ENCODE assay signal across 22 cellular contexts in genomic region chr18:10689954-10690302, GRCh38.
A peak's percentile ranks its signal among the peaks of the same experiment; 100 is the strongest.
DNase-seq lines count a peak whose midpoint lies in the region; ATAC-seq, FAIRE-seq and TF ChIP-seq lines count a peak whose summit lies in the region.
"Had no signal": no experiment of that assay in that cellular context is flagged by ENCODE, and none has a peak within 500 bp of the region (broad histone marks: within the 10 kb centered on the region; RNA-seq: fewer than 3 reads in every experiment).

No MANE protein-coding gene starts in this region.

- CTCF ChIA-PET in K562 (lab: Yijun Ruan, JAX; ENCODE audit: low intra/inter-chr PET ratio), result interaction anchor here (0.6 kb wide), 1 partner anchor 92 kb away, joined by 3 read pairs; no protein-coding TSS in a partner anchor

- H3K18ac ChIP-seq in neuronal stem cell (ENCODE audit: low read length), result no peak overlapping the region

- TF ChIP-seq POLR2A in GM12891 (IDR thresholded peaks at IDR 0.05; ENCODE audit: low read depth, low read length) (no peak), K562 (conservative IDR thresholded peaks at IDR 0.05) (no peak)

- no peaks in the 10 kb centered on the region for H3K79me2 ChIP-seq in K562 (ENCODE audit: control insufficient read depth, insufficient read depth, low read length)

- 1% methylated on average over 5 of the region's 5 CpGs for WGBS in K562 (ENCODE audit: insufficient coverage, low coverage, missing lambda C conversion rate)
- no CpG with 5 or more reads among the region's 5 CpGs for WGBS in neuronal stem cell (ENCODE audit: extremely low coverage in 2 of 2, insufficient read length in 2 of 2, insufficient replicate concordance in 1 of 2), 2 donors

- H3K4me1 Mint-ChIP-seq in stimulated activated effector memory CD8-positive, alpha-beta T cell treated with anti-CD3 and anti-CD28 coated beads, Interleukin-12 subunit alpha, Interleukin-12 subunit beta, amount 100 ng/mL, for 72 hours, result no peaks in the 10 kb centered on the region
- H3K4me1 Mint-ChIP-seq: CD14-positive monocyte; CD8-positive, alpha-beta memory T cell had no signal

- peaks cover 3% of the 10 kb centered on the region for H3K9me3 Mint-ChIP-seq in stimulated activated effector memory CD8-positive, alpha-beta T cell treated with anti-CD3 and anti-CD28 coated beads, Interleukin-12 subunit alpha, Interleukin-12 subunit beta, amount 100 ng/mL, for 72 hours
- H3K9me3 Mint-ChIP-seq: CD4-positive, alpha-beta T cell; HFFc6 had no signal

- peak; percentile 38 for FAIRE-seq in GM12891 (lab: Jason Lieb, UNC)
- FAIRE-seq in K562 (lab: Jason Lieb, UNC), result no peak
- FAIRE-seq: A549, H54 had no signal

- no peak overlapping the region for H3K27ac Mint-ChIP-seq in stimulated activated effector memory CD8-positive, alpha-beta T cell treated with anti-CD3 and anti-CD28 coated beads, Interleukin-12 subunit alpha, Interleukin-12 subunit beta, amount 100 ng/mL, for 72 hours
- H3K27ac Mint-ChIP-seq: CD14-positive monocyte; CD4-positive, alpha-beta T cell; CD8-positive, alpha-beta memory T cell; HFFc6 had no signal

- no peaks in the 10 kb centered on the region for H3K79me1 ChIP-seq in neuronal stem cell (ENCODE audit: low read depth, low read length)

- H3K27ac ChIP-seq in K562 (ENCODE audit: extremely low read depth, low read depth, low read length), result no peak overlapping the region
- no peak overlapping the region for H3K27ac ChIP-seq in neuronal stem cell (replicated peaks; ENCODE audit: low read length)
- H3K27ac ChIP-seq: A549; BLaER1 treated with 17β-estradiol and CSF1 and Interleukin-3, amounts not matched to agents 10 nM and 100 nM had no signal

- H3K14ac ChIP-seq in neuronal stem cell (ENCODE audit: low read length), result no peak overlapping the region

- DNase-seq in GM12891 (ENCODE audit: insufficient read length, low spot score) (no peak), K562 (ENCODE audit: extremely low read depth in 1 of 4, low spot score in 3 of 4) (no peak), neuronal stem cell (ENCODE audit: low spot score) (no peak), T-helper 2 cell (no peak)
- DNase-seq in stimulated activated effector memory CD8-positive, alpha-beta T cell treated with anti-CD3 and anti-CD28 coated beads, Interleukin-12 subunit alpha, Interleukin-12 subunit beta, amount 100 ng/mL, for 72 hours (ENCODE audit: low spot score in 2 of 2), result no peak
- DNase-seq: 8988T; ACHN; AML-193; BE2C; CD4-positive, alpha-beta T cell; CD8-positive, alpha-beta memory T cell; DMS53; GF-D8; GOT3; HFFc6 had no signal

- in situ Hi-C loops in K562 (cut with MboI), result no loop called here

- no peaks in the 10 kb centered on the region; the same call in 1 of the 2 replicates for H4K20me1 ChIP-seq in K562 (replicated peaks; ENCODE audit: control insufficient read depth, insufficient read depth, low read length)
- H4K20me1 ChIP-seq: BLaER1 treated with 17β-estradiol and CSF1 and Interleukin-3, amounts not matched to agents 10 nM and 100 nM had no signal

- no peak overlapping the region for H3K4ac ChIP-seq in neuronal stem cell (ENCODE audit: low read length)

- H3K9me3 ChIP-seq in K562 (replicated peaks; ENCODE audit: control insufficient read depth, insufficient read depth, low read depth, low read length), result no peaks in the 10 kb centered on the region
- peaks cover 0 to 2% of the 10 kb centered on the region in 2 donors for H3K9me3 ChIP-seq in neuronal stem cell (replicated peaks in 1 of 2; ENCODE audit: control insufficient read depth in 2 of 2, insufficient read depth in 1 of 2, low read depth in 1 of 2, low read length in 2 of 2)
- H3K9me3 ChIP-seq: A549; BE2C; BLaER1 treated with 17β-estradiol and CSF1 and Interleukin-3, amounts not matched to agents 10 nM and 100 nM; HAP-1 had no signal

- no peak overlapping the region for H3K9ac ChIP-seq in K562 (ENCODE audit: insufficient read depth in 1 of 2, low read depth in 2 of 2, low read length in 2 of 2)
- H3K9ac ChIP-seq in neuronal stem cell (ENCODE audit: low read depth, low read length, poor library complexity), result no peak overlapping the region
- H3K9ac ChIP-seq: BLaER1 treated with 17β-estradiol and CSF1 and Interleukin-3, amounts not matched to agents 10 nM and 100 nM had no signal

- no peak for TF ChIP-seq CTCF in K562 (IDR thresholded peaks at IDR 0.05 in 2 of 3, conservative IDR thresholded peaks at IDR 0.05 in 1 of 3; ENCODE audit: insufficient read depth in 2 of 3, low read depth in 1 of 3, low read length in 3 of 3)

- H3K4me2 ChIP-seq in K562 (ENCODE audit: insufficient read depth, low read length), result no peak overlapping the region
- no peak overlapping the region for H3K4me2 ChIP-seq in neuronal stem cell (ENCODE audit: insufficient read depth, low read length, poor library complexity, severe bottlenecking)
- H3K4me2 ChIP-seq: A549; BLaER1 treated with 17β-estradiol and CSF1 and Interleukin-3, amounts not matched to agents 10 nM and 100 nM had no signal

- POLR2A ChIA-PET in K562 (lab: Yijun Ruan, JAX), result interaction anchor here (1.1 kb wide), 1 partner anchor 125 kb away, joined by 3 read pairs; no protein-coding TSS in a partner anchor

- H3K9me1 ChIP-seq in K562 (ENCODE audit: control insufficient read depth, insufficient read depth, low read length), result no peaks in the 10 kb centered on the region

- H4K91ac ChIP-seq in neuronal stem cell (ENCODE audit: low read depth, low read length, poor library complexity), result no peak overlapping the region

- H3K4me1 ChIP-seq in K562 (replicated peaks in 1 of 2; ENCODE audit: control insufficient read depth in 2 of 2, insufficient read depth in 2 of 2, low read length in 2 of 2) (no peaks in the 10 kb centered on the region), neuronal stem cell (ENCODE audit: control insufficient read depth in 2 of 2, insufficient read depth in 1 of 2, low read depth in 1 of 2, low read length in 2 of 2) (peaks cover 0 to 5% of the 10 kb centered on the region in 2 donors)
- H3K4me1 ChIP-seq: A549; BE2C; BLaER1 treated with 17β-estradiol and CSF1 and Interleukin-3, amounts not matched to agents 10 nM and 100 nM; HAP-1 had no signal

- H4K8ac ChIP-seq in neuronal stem cell (ENCODE audit: low read depth, low read length), result peak overlapping the region; percentile 52

- no peak overlapping the region for H2BK5ac ChIP-seq in neuronal stem cell (ENCODE audit: low read length)

- H3K36me3 ChIP-seq in K562 (ENCODE audit: control insufficient read depth, insufficient read depth, low read length) (no peaks in the 10 kb centered on the region), neuronal stem cell (replicated peaks in 1 of 2; ENCODE audit: control insufficient read depth in 2 of 2, insufficient read depth in 2 of 2, low read length in 2 of 2) (no peaks in the 10 kb centered on the region)
- H3K36me3 ChIP-seq: BE2C; BLaER1 treated with 17β-estradiol and CSF1 and Interleukin-3, amounts not matched to agents 10 nM and 100 nM; HAP-1 had no signal

- TF ChIP-seq RAD21 in K562 (CRISPR knock-in tag; conservative IDR thresholded peaks at IDR 0.05 in 1 of 2, IDR thresholded peaks at IDR 0.05 in 1 of 2), result no peak

- H3K27me3 ChIP-seq in K562 (ENCODE audit: control insufficient read depth in 2 of 2, insufficient read depth in 2 of 2, low read length in 2 of 2), result peaks cover 28 to 40% of the 10 kb centered on the region in 2 experiments; a peak in 4 of 5 replicates
- H3K27me3 ChIP-seq in neuronal stem cell (ENCODE audit: control insufficient read depth in 3 of 3, insufficient read depth in 3 of 3, low read depth in 1 of 3, low read length in 3 of 3), result no peaks in the 10 kb centered on the region
- H3K27me3 ChIP-seq: BE2C; BLaER1 treated with 17β-estradiol and CSF1 and Interleukin-3, amounts not matched to agents 10 nM and 100 nM had no signal

- H3K23ac ChIP-seq in neuronal stem cell (ENCODE audit: low read depth, low read length, poor library complexity), result no peak overlapping the region

- no peak overlapping the region for H3K4me3 ChIP-seq in K562
- no peak overlapping the region for H3K4me3 ChIP-seq in neuronal stem cell (ENCODE audit: low read length in 2 of 2)
- H3K4me3 ChIP-seq: A549; BLaER1 treated with 17β-estradiol and CSF1 and Interleukin-3, amounts not matched to agents 10 nM and 100 nM; HAP-1 had no signal

- no peak overlapping the region for H2AFZ ChIP-seq in K562 (ENCODE audit: low read depth, low read length)
- no peak overlapping the region for H2AFZ ChIP-seq in neuronal stem cell (ENCODE audit: low read length)

- no peak for TF ChIP-seq EP300 in K562 (IDR thresholded peaks at IDR 0.05; ENCODE audit: low read length)

- no peak overlapping the region for H2BK15ac ChIP-seq in neuronal stem cell (ENCODE audit: low read length)

- no peak overlapping the region for H2BK120ac ChIP-seq in neuronal stem cell (ENCODE audit: low read depth, low read length)

- ATAC-seq in K562, result no peak
- peak; percentile 32 for ATAC-seq in stimulated activated effector memory CD8-positive, alpha-beta T cell treated with anti-CD3 and anti-CD28 coated beads, Interleukin-12 subunit alpha, Interleukin-12 subunit beta, amount 100 ng/mL, for 72 hours
- no peak for ATAC-seq in GM19023 (IDR thresholded peaks at IDR 0.05; ENCODE audit: unreplicated experiment)
- ATAC-seq in HG02870 (IDR thresholded peaks at IDR 0.05; ENCODE audit: unreplicated experiment), result no peak
- ATAC-seq: A549 had no signal

- H3K36me3 Mint-ChIP-seq in stimulated activated effector memory CD8-positive, alpha-beta T cell treated with anti-CD3 and anti-CD28 coated beads, Interleukin-12 subunit alpha, Interleukin-12 subunit beta, amount 100 ng/mL, for 72 hours, result no peaks in the 10 kb centered on the region
- H3K36me3 Mint-ChIP-seq: CD14-positive monocyte; CD8-positive, alpha-beta memory T cell had no signal

- H2BK12ac ChIP-seq in neuronal stem cell (ENCODE audit: low read length), result no peak overlapping the region

- H3K4me3 Mint-ChIP-seq in stimulated activated effector memory CD8-positive, alpha-beta T cell treated with anti-CD3 and anti-CD28 coated beads, Interleukin-12 subunit alpha, Interleukin-12 subunit beta, amount 100 ng/mL, for 72 hours, result no peak overlapping the region
- H3K4me3 Mint-ChIP-seq: CD14-positive monocyte; CD4-positive, alpha-beta T cell; CD8-positive, alpha-beta memory T cell; HFFc6 had no signal

- no peak overlapping the region for H2AK5ac ChIP-seq in neuronal stem cell (ENCODE audit: low read depth, low read length)

- intact Hi-C loops in K562 (cut with micrococcal nuclease), result no loop called here

- no TSS peak for BruUV-seq in K562 (replicated peaks; lab: Mats Ljungman, UMichigan)

TF ChIP-seq in GM12891, 5 proteins besides CTCF, POLR2A, EP300 and RAD21 (continues in another document):
- TF ChIP-seq POLR2AphosphoS5 (IDR thresholded peaks at IDR 0.05; ENCODE audit: low read depth, low read length) (no peak), SPI1 (IDR thresholded peaks at IDR 0.05; ENCODE audit: low read depth, low read length) (no peak), POU2F2 (IDR thresholded peaks at IDR 0.05; ENCODE audit: low read depth, low read length) (no peak), TAF1 (IDR thresholded peaks at IDR 0.05; ENCODE audit: low read depth, low read length) (no peak)

TF ChIP-seq in K562, 482 proteins besides CTCF, POLR2A, EP300 and RAD21 (continues in another document):
- no peak for TF ChIP-seq ZNF511 (CRISPR knock-in tag; IDR thresholded peaks at IDR 0.05)
- TF ChIP-seq NCOA6 (IDR thresholded peaks at IDR 0.05), result no peak
